ENCODE assay signal across 13 cellular contexts in genomic region chr11:124917115-124917637, GRCh38. TPM values are rescaled to one million over a fixed set of nuclear protein-coding genes. Genes with fewer than 3 reads are reported as not detected.
DNase-seq lines count a peak whose midpoint lies in the region; ATAC-seq and TF ChIP-seq lines count a peak whose summit lies in the region.
"Had no signal": no experiment of that assay in that cellular context is flagged by ENCODE, and none has a peak within 500 bp of the region (broad histone marks: within the 10 kb centered on the region; RNA-seq: fewer than 3 reads in every experiment).

No MANE protein-coding gene starts in this region.

- H3K9me3 ChIP-seq in suprapubic skin, result no peaks in the 10 kb centered on the region
- H3K9me3 ChIP-seq: esophagus muscularis mucosa, right atrium auricular region had no signal

- no peaks in the 10 kb centered on the region for H3K36me3 ChIP-seq in suprapubic skin
- H3K36me3 ChIP-seq: esophagus muscularis mucosa, right atrium auricular region had no signal

- DNase-seq in HL-60 (ENCODE audit: low read depth in 1 of 2, low spot score in 1 of 2) (peak; percentile 4 to 48), SK-MEL-5 (ENCODE audit: low read depth, low spot score) (peak; percentile 13), fibroblast of the conjunctiva (ENCODE audit: low read depth) (peak; percentile 67), putamen (ENCODE audit: low spot score) (peak; percentile 89), NCI-H2029 treated with DMSO at 0.1 percent for 48 hours (lab: John Stamatoyannopoulos, UW) (no peak), suprapubic skin (ENCODE audit: low spot score in 2 of 2) (no peak)
- DNase-seq: activated CD4-positive, alpha-beta T cell treated with anti-CD3 and anti-CD28 coated beads, Interleukin-2, amount 50 U/mL, for 1 hour; NCI-H345 had no signal

- H3K27ac ChIP-seq in HL-60 (replicated peaks), result no peak overlapping the region
- H3K27ac ChIP-seq in suprapubic skin, result no peak overlapping the region
- H3K27ac ChIP-seq: esophagus muscularis mucosa, right atrium auricular region had no signal

- H3K4me3 ChIP-seq in HL-60 (replicated peaks; ENCODE audit: insufficient read depth, low read length) (no peak overlapping the region), suprapubic skin (no peak overlapping the region)
- H3K4me3 ChIP-seq: esophagus muscularis mucosa, right atrium auricular region had no signal

- in situ Hi-C loops in SK-MEL-5 (cut with HindIII; ENCODE audit: low pct_unique_long_range_greater_than_20kb, low sequenced_read_pairs), result no loop called here

- TF ChIP-seq POLR2A in suprapubic skin (IDR thresholded peaks at IDR 0.05), result no peak

- ATAC-seq in GM18870 (IDR thresholded peaks at IDR 0.05; ENCODE audit: unreplicated experiment), result no peak

- H3K4me1 ChIP-seq in suprapubic skin, result peaks cover 8% of the 10 kb centered on the region

- TF ChIP-seq CTCF in HL-60 (IDR thresholded peaks at IDR 0.05; ENCODE audit: insufficient read depth, low read length) (no peak), suprapubic skin (IDR thresholded peaks at IDR 0.05) (no peak)

- H3K27me3 ChIP-seq in HL-60 (ENCODE audit: insufficient read depth, poor library complexity, severe bottlenecking), result no peaks in the 10 kb centered on the region
- peaks cover 3% of the 10 kb centered on the region for H3K27me3 ChIP-seq in suprapubic skin
- H3K27me3 ChIP-seq: right atrium auricular region had no signal

- WGBS in suprapubic skin, result 85% methylated on average over 6 of the region's 6 CpGs

- no peak for TF ChIP-seq EP300 in suprapubic skin (IDR thresholded peaks at IDR 0.05)

RNA-seq across cellular contexts. Expression of gene HEPN1, which starts 1.9 kb away (rescaled TPM):
- total RNA-seq in SK-MEL-5 (2014; rRNA removed; shearing (Covaris generic)), result not detected in 2 replicates
- polyA plus RNA-seq in SK-MEL-5 (2015; cell fraction: cytosol; rRNA removed), result not detected in 2 replicates
- polyA plus RNA-seq in SK-MEL-5 (2015; cell fraction: nucleus; rRNA removed), result not detected in 2 replicates
- total RNA-seq in suprapubic skin, result not detected
- total RNA-seq: cerebellum, esophagus muscularis mucosa, M059J, right atrium auricular region had no signal

RNA-seq across cellular contexts. Expression of gene HEPACAM, which starts 18.7 kb away (rescaled TPM):
- not detected in 2 replicates for total RNA-seq in SK-MEL-5 (2014; rRNA removed; shearing (Covaris generic))
- polyA plus RNA-seq in SK-MEL-5 (2015; cell fraction: cytosol; rRNA removed), result not detected in 2 replicates
- not detected in 2 replicates for polyA plus RNA-seq in SK-MEL-5 (2015; cell fraction: nucleus; rRNA removed)
- 1 to 10 TPM in 1 of 4 donors, under 1 TPM in 2, not detected in 1; 0.72 to 1.4 (median 0.89) TPM for total RNA-seq in suprapubic skin
- total RNA-seq: M059J had no signal

RNA-seq across cellular contexts. Expression of gene ROBO4, which starts 19.5 kb away (rescaled TPM):
- not detected in 2 replicates for total RNA-seq in SK-MEL-5 (2014; rRNA removed; shearing (Covaris generic))
- polyA plus RNA-seq in SK-MEL-5 (2015; cell fraction: cytosol; rRNA removed), result not detected in 2 replicates
- polyA plus RNA-seq in SK-MEL-5 (2015; cell fraction: nucleus; rRNA removed), result not detected in 2 replicates
- total RNA-seq in suprapubic skin, result 10 to 100 TPM in 2 of 4 donors, 1 to 10 TPM in 2; 2.5 to 18.7 (median 9.6) TPM

RNA-seq across cellular contexts. Expression of gene CCDC15, which starts 36.8 kb away (rescaled TPM):
- 1.2 and 1.7 TPM in 2 replicates for total RNA-seq in SK-MEL-5 (2014; rRNA removed; shearing (Covaris generic))
- 0.87 and 1.6 TPM in 2 replicates for polyA plus RNA-seq in SK-MEL-5 (2015; cell fraction: cytosol; rRNA removed)
- 4.0 and 7.2 TPM in 2 replicates for polyA plus RNA-seq in SK-MEL-5 (2015; cell fraction: nucleus; rRNA removed)
- 10 to 100 TPM in 1 of 4 donors, 1 to 10 TPM in 3; 2.0 to 11.5 (median 3.8) TPM for total RNA-seq in suprapubic skin

RNA-seq across cellular contexts. Expression of gene ROBO3, which starts 51.9 kb away (rescaled TPM):
- 3.0 and 3.2 TPM in 2 replicates for total RNA-seq in SK-MEL-5 (2014; rRNA removed; shearing (Covaris generic))
- polyA plus RNA-seq in SK-MEL-5 (2015; cell fraction: cytosol; rRNA removed), result 6.3 and 7.7 TPM in 2 replicates
- polyA plus RNA-seq in SK-MEL-5 (2015; cell fraction: nucleus; rRNA removed), result 119 and 146 TPM in 2 replicates
- 1 to 10 TPM; 1.9 to 6.8 (median 3.6) TPM for total RNA-seq in suprapubic skin

Comparison
In these comparisons a context has a peak if more than half of its experiments do, and no peak if none do; other contexts are left out.
1. DNase-seq: peak in HL-60 (2 of 2), SK-MEL-5 (single experiment), fibroblast of the conjunctiva (single experiment) and putamen (single experiment); none in NCI-H2029 treated with DMSO at 0.1 percent for 48 hours (single experiment) and suprapubic skin (0 of 2).